11 cellular contexts compared by ENCODE assay signal in the genomic region with DNA sequence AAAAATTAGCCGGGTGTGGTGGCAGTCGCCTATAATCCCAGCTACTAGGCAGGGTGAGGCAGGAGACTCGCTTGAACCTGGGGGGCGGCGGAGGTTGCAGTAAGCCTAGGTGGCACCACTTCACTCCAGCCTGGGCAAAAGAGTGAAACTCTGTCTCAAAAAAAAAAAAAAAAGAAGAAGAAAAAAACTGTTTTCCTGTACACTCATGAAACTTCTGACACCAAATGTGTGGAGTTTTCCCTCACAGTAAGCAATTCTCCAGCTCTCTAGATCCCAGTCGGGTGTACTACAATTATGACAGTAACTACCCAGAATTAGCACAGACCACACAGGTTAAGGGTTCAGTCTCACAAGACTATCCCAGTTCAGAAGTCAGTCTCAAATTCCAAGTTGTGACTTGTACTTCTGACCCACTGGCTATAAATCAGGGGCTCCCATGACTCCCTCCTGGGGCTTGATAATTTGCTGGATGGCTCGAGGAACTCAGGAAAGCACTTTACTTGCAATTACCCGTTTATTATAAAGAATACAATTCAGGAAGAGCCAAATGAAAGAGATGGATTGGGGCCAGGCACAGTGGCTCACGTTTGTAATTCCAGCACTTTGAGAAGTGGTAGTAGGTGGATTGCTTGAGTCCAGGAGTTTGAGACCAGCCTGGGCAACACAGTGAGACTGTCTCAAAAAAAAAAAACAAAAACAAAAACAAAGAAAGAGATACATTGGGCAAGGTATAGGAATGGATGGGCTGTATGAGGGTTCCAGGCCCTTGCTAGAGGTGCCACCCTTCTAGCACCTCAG. TPM values are rescaled to one million over a fixed set of nuclear protein-coding genes. Genes with fewer than 3 reads are reported as not detected.
DNase-seq lines count a peak whose midpoint lies in the region; ATAC-seq and TF ChIP-seq lines count a peak whose summit lies in the region.
"Had no signal": no experiment of that assay in that cellular context is flagged by ENCODE, and none has a peak within 500 bp of the region (broad histone marks: within the 10 kb centered on the region; RNA-seq: fewer than 3 reads in every experiment).

No MANE protein-coding gene starts in this region.

- H4K5ac ChIP-seq in H9 (ENCODE audit: insufficient read length, low read depth, low read length), result no peak overlapping the region

- H3K23ac ChIP-seq in H9 (ENCODE audit: insufficient read length, low read depth, low read length), result no peak overlapping the region

- H3K27ac ChIP-seq in BLaER1 treated with 17β-estradiol and CSF1 and Interleukin-3, amounts not matched to agents 10 nM and 100 nM, result peak overlapping the region in 6 of 11 experiments; percentile 28 to 80 (median 58); a peak in 10 of 22 replicates
- no peak overlapping the region for H3K27ac ChIP-seq in H9 (ENCODE audit: insufficient read length, low read depth, low read length)
- H3K27ac ChIP-seq in dorsolateral prefrontal cortex, result no peak overlapping the region
- H3K27ac ChIP-seq: body of pancreas, ovary had no signal

- TF ChIP-seq CTCF in H9 (conservative IDR thresholded peaks at IDR 0.05), result no peak
- TF ChIP-seq CTCF in activated CD8-positive, alpha-beta T cell treated with anti-CD3 and anti-CD28 coated beads for 36 hours (IDR thresholded peaks at IDR 0.05), result no peak
- TF ChIP-seq CTCF in dorsolateral prefrontal cortex (IDR thresholded peaks at IDR 0.05 in 54 of 56, conservative IDR thresholded peaks at IDR 0.05 in 2 of 56; ENCODE audit: low read depth in 1 of 56, partially characterized antibody in 56 of 56), result no peak

- no peak overlapping the region for H2BK120ac ChIP-seq in H9 (ENCODE audit: low read depth, low read length, poor library complexity, severe bottlenecking)

- H3K56ac ChIP-seq in H9 (ENCODE audit: insufficient read length, low read depth, low read length), result no peak overlapping the region

- intact Hi-C loops in activated CD8-positive, alpha-beta T cell treated with anti-CD3 and anti-CD28 coated beads for 36 hours (cut with micrococcal nuclease), result no loop called here
- intact Hi-C loops in dorsolateral prefrontal cortex (cut with DNase I), result no loop called here

- ATAC-seq in activated CD8-positive, alpha-beta T cell treated with anti-CD3 and anti-CD28 coated beads for 36 hours, result peak; percentile 17
- ATAC-seq in memory B cell (ENCODE audit: low read depth) (peak; percentile 76), GM21367 (IDR thresholded peaks at IDR 0.05; ENCODE audit: unreplicated experiment) (no peak), HG02970 (IDR thresholded peaks at IDR 0.05; ENCODE audit: low FRiP score, unreplicated experiment) (no peak)

- no peak overlapping the region for H3K14ac ChIP-seq in H9 (ENCODE audit: insufficient read depth, low read length)

- H3K79me1 ChIP-seq in H9 (ENCODE audit: insufficient read depth, low read depth, low read length, poor library complexity, severe bottlenecking), result no peaks in the 10 kb centered on the region

- peak overlapping the region in 4 of 11 experiments; percentile 16 to 67 (median 60); a peak in 6 of 22 replicates for H3K9ac ChIP-seq in BLaER1 treated with 17β-estradiol and CSF1 and Interleukin-3, amounts not matched to agents 10 nM and 100 nM
- H3K9ac ChIP-seq in H9 (ENCODE audit: extremely low read depth, insufficient read length, low read length), result no peak overlapping the region

- no peak overlapping the region for H3T11ph ChIP-seq in H9 (ENCODE audit: low read length)

- no peak overlapping the region for H4K91ac ChIP-seq in H9 (ENCODE audit: insufficient read length, low read depth, low read length)

- no peak overlapping the region for H4K8ac ChIP-seq in H9 (replicated peaks; ENCODE audit: insufficient read length, low read depth, low read length)

- no peak overlapping the region for H2AFZ ChIP-seq in H9 (ENCODE audit: low read length)

- POLR2A ChIA-PET in activated CD8-positive, alpha-beta T cell treated with anti-CD3 and anti-CD28 coated beads for 36 hours (lab: Charles Lee), result interaction anchor here (1.0 to 2.7 kb wide), 7 partner anchors 11 to 224 kb away, joined by 3 to 17 read pairs (median 4); partner anchors contain the start of genes ARF6 and NEMF

- no peaks in the 10 kb centered on the region for H4K20me1 ChIP-seq in BLaER1 treated with 17β-estradiol and CSF1 and Interleukin-3, amounts not matched to agents 10 nM and 100 nM
- no peaks in the 10 kb centered on the region for H4K20me1 ChIP-seq in H9 (ENCODE audit: control insufficient read depth, insufficient read depth, insufficient read length)

- no peak overlapping the region for H3K4me3 ChIP-seq in BLaER1 treated with 17β-estradiol and CSF1 and Interleukin-3, amounts not matched to agents 10 nM and 100 nM
- no peak overlapping the region for H3K4me3 ChIP-seq in dorsolateral prefrontal cortex
- H3K4me3 ChIP-seq: body of pancreas, ovary had no signal

- peak overlapping the region in 1 of 3 experiments; percentile 31; a peak in 2 of 7 replicates for H3K27ac Mint-ChIP-seq in H9
- peak overlapping the region; percentile 64 for H3K27ac Mint-ChIP-seq in activated CD8-positive, alpha-beta T cell treated with anti-CD3 and anti-CD28 coated beads for 36 hours
- H3K27ac Mint-ChIP-seq in memory B cell, result peak overlapping the region; percentile 92

- no peak overlapping the region for H3K4ac ChIP-seq in H9 (ENCODE audit: low read depth, low read length)

- H3K79me2 ChIP-seq in H9 (ENCODE audit: insufficient read depth, low read length), result no peaks in the 10 kb centered on the region

- H3K4me2 ChIP-seq in BLaER1 treated with 17β-estradiol and CSF1 and Interleukin-3, amounts not matched to agents 10 nM and 100 nM, result peak overlapping the region in 5 of 11 experiments; percentile 15 to 76 (median 72); a peak in 10 of 22 replicates
- H3K4me2 ChIP-seq in H9 (ENCODE audit: insufficient read depth, insufficient read length, low read length), result no peak overlapping the region

- no peak overlapping the region for H2BK5ac ChIP-seq in H9 (ENCODE audit: insufficient read length, low read length)

- H3K9me3 Mint-ChIP-seq in H9 (no peaks in the 10 kb centered on the region; a peak in 1 of 5 replicates), memory B cell (no peaks in the 10 kb centered on the region)
- H3K9me3 Mint-ChIP-seq in activated CD8-positive, alpha-beta T cell treated with anti-CD3 and anti-CD28 coated beads for 36 hours, result no peaks in the 10 kb centered on the region

- no peak overlapping the region for H2BK15ac ChIP-seq in H9 (ENCODE audit: low read depth, low read length)

- no peak overlapping the region for H2BK12ac ChIP-seq in H9 (ENCODE audit: insufficient read length, low read depth, low read length)

- peaks cover 0 to 63% (median 10%) of the 10 kb centered on the region in 10 experiments; a peak in 11 of 20 replicates for H3K4me1 ChIP-seq in BLaER1 treated with 17β-estradiol and CSF1 and Interleukin-3, amounts not matched to agents 10 nM and 100 nM
- peaks cover 13% of the 10 kb centered on the region; the same call in 1 of the 2 replicates for H3K4me1 ChIP-seq in H9 (ENCODE audit: insufficient read depth, low read length)
- H3K4me1 ChIP-seq: body of pancreas had no signal

- H3K18ac ChIP-seq in H9 (ENCODE audit: insufficient read length, low read depth, low read length), result no peak overlapping the region

- no peaks in the 10 kb centered on the region for H3K27me3 ChIP-seq in BLaER1 treated with 17β-estradiol and CSF1 and Interleukin-3, amounts not matched to agents 10 nM and 100 nM
- H3K27me3 ChIP-seq in H9 (ENCODE audit: insufficient read depth, low read length), result no peaks in the 10 kb centered on the region
- H3K27me3 ChIP-seq in dorsolateral prefrontal cortex, result no peaks in the 10 kb centered on the region
- H3K27me3 ChIP-seq: body of pancreas, ovary had no signal

- H3K27me3 Mint-ChIP-seq in H9 (ENCODE audit: low read depth) (no peaks in the 10 kb centered on the region), memory B cell (no peaks in the 10 kb centered on the region)
- no peaks in the 10 kb centered on the region for H3K27me3 Mint-ChIP-seq in activated CD8-positive, alpha-beta T cell treated with anti-CD3 and anti-CD28 coated beads for 36 hours

- WGBS in H9 (ENCODE audit: extremely low coverage, insufficient read length, low lambda C conversion rate), result no CpG with 5 or more reads among the region's 9 CpGs

- H3K9me3 ChIP-seq in BLaER1 treated with 17β-estradiol and CSF1 and Interleukin-3, amounts not matched to agents 10 nM and 100 nM (replicated peaks in 1 of 11), result peaks cover 0 to 8% (median 0%) of the 10 kb centered on the region in 11 experiments; a peak in 1 of 22 replicates
- no peaks in the 10 kb centered on the region for H3K9me3 ChIP-seq in H9 (ENCODE audit: control insufficient read depth, low read depth, low read length)
- H3K9me3 ChIP-seq: body of pancreas, ovary had no signal

- no peaks in the 10 kb centered on the region for H3K23me2 ChIP-seq in H9 (ENCODE audit: insufficient read length, low read depth, low read length, poor library complexity, severe bottlenecking)

- H3K4me3 Mint-ChIP-seq in H9 (peak overlapping the region in 1 of 2 experiments; percentile 55; a peak in 1 of 5 replicates), memory B cell (no peak overlapping the region)
- H3K4me3 Mint-ChIP-seq in activated CD8-positive, alpha-beta T cell treated with anti-CD3 and anti-CD28 coated beads for 36 hours, result no peak overlapping the region

- CTCF ChIA-PET in activated CD8-positive, alpha-beta T cell treated with anti-CD3 and anti-CD28 coated beads for 36 hours (lab: Charles Lee), result interaction anchor here (0.6 to 2.5 kb wide), 30 partner anchors 8 to 276 kb away, joined by 3 to 31 read pairs (median 4); partner anchors contain the start of genes ARF6, NEMF and VCPKMT

- H3K36me3 Mint-ChIP-seq in H9 (ENCODE audit: insufficient read depth in 1 of 3, low read depth in 3 of 3), result no peaks in the 10 kb centered on the region; a peak in 1 of 7 replicates
- no peaks in the 10 kb centered on the region for H3K36me3 Mint-ChIP-seq in activated CD8-positive, alpha-beta T cell treated with anti-CD3 and anti-CD28 coated beads for 36 hours (ENCODE audit: low read depth)
- H3K36me3 Mint-ChIP-seq in memory B cell, result no peaks in the 10 kb centered on the region

- no peaks in the 10 kb centered on the region for H3K36me3 ChIP-seq in BLaER1 treated with 17β-estradiol and CSF1 and Interleukin-3, amounts not matched to agents 10 nM and 100 nM
- H3K36me3 ChIP-seq: ovary had no signal

- peak overlapping the region; percentile 26 for H2BK20ac ChIP-seq in H9 (ENCODE audit: low read depth, low read length, poor library complexity, severe bottlenecking)

- DNase-seq in H9 (no peak), memory B cell (ENCODE audit: low spot score in 2 of 2) (no peak), dorsolateral prefrontal cortex (no peak)
- DNase-seq in activated CD8-positive, alpha-beta T cell treated with anti-CD3 and anti-CD28 coated beads for 36 hours, result no peak
- DNase-seq in stimulated activated CD4-positive, alpha-beta T cell treated with anti-CD3 and anti-CD28 coated beads, Interleukin-4, amount 100 ng/mL, for 24 hours, result no peak
- DNase-seq: NCI-H187 treated with DMSO at 0.1 percent for 48 hours had no signal

- H2AK5ac ChIP-seq in H9 (ENCODE audit: insufficient read length, low read length), result no peak overlapping the region

- H3K4me1 Mint-ChIP-seq in H9 (peaks cover 30 to 40% of the 10 kb centered on the region in 2 experiments), memory B cell (peaks cover 14% of the 10 kb centered on the region)
- peaks cover 20% of the 10 kb centered on the region for H3K4me1 Mint-ChIP-seq in activated CD8-positive, alpha-beta T cell treated with anti-CD3 and anti-CD28 coated beads for 36 hours (ENCODE audit: low read depth)

RNA-seq across cellular contexts. Expression of gene ARF6, which starts 12.4 kb away (rescaled TPM):
- total RNA-seq in H9 (2021), result 49.2 and 51.0 TPM in 2 replicates
- 100 to 1,000 TPM; 170 TPM for total RNA-seq in activated CD8-positive, alpha-beta T cell treated with anti-CD3 and anti-CD28 coated beads for 36 hours
- total RNA-seq in dorsolateral prefrontal cortex, result 10 to 100 TPM; 16.6 to 28.7 (median 22.5) TPM

RNA-seq across cellular contexts. Expression of gene NEMF, which starts 27.9 kb away (rescaled TPM):
- total RNA-seq in H9 (2021), result 54.3 and 57.4 TPM in 2 replicates
- total RNA-seq in activated CD8-positive, alpha-beta T cell treated with anti-CD3 and anti-CD28 coated beads for 36 hours, result 10 to 100 TPM; 62.3 to 63.8 TPM
- 100 to 1,000 TPM in 116 of 120 experiments, 10 to 100 TPM in 4; 91.8 to 161 (median 124) TPM for total RNA-seq in dorsolateral prefrontal cortex

Comparison
In these comparisons a context has a peak if more than half of its experiments do, and no peak if none do; other contexts are left out.
1. H3K27ac ChIP-seq: peak in BLaER1 treated with 17β-estradiol and CSF1 and Interleukin-3, amounts not matched to agents 10 nM and 100 nM (6 of 11); none in H9 (single experiment) and dorsolateral prefrontal cortex (0 of 59).
2. ATAC-seq: peak in activated CD8-positive, alpha-beta T cell treated with anti-CD3 and anti-CD28 coated beads for 36 hours (single experiment) and memory B cell (single experiment); none in GM21367 (single experiment) and HG02970 (single experiment).